1 cellular context compared by ENCODE assay signal in genomic region chr15:82228750-82229149, GRCh38.
TF ChIP-seq lines count a peak whose summit lies in the region.

No MANE protein-coding gene starts in this region.

TF ChIP-seq in WTC11, 78 proteins besides CTCF, POLR2A, EP300 and RAD21 (continued from another document):
- TF ChIP-seq USF2 (CRISPR knock-in tag; IDR thresholded peaks at IDR 0.05), result no peak
- no peak for TF ChIP-seq TEAD4 (CRISPR knock-in tag; IDR thresholded peaks at IDR 0.05)
- no peak for TF ChIP-seq USF1 (CRISPR knock-in tag; IDR thresholded peaks at IDR 0.05)
